In genomic region chr11:34074391-34074790, GRCh38 we compare ENCODE assay signal across 13 cellular contexts. TPM values are rescaled to one million over a fixed set of nuclear protein-coding genes. Genes with fewer than 3 reads are reported as not detected.
A peak's percentile ranks its signal among the peaks of the same experiment; 100 is the strongest.
DNase-seq lines count a peak whose midpoint lies in the region; ATAC-seq and TF ChIP-seq lines count a peak whose summit lies in the region.
"Had no signal": no experiment of that assay in that cellular context is flagged by ENCODE, and none has a peak within 500 bp of the region (broad histone marks: within the 10 kb centered on the region; RNA-seq: fewer than 3 reads in every experiment).

No MANE protein-coding gene starts in this region.

- no peak for TF ChIP-seq CTCF in natural killer cell (IDR thresholded peaks at IDR 0.05)

- H3K36me3 ChIP-seq in CD4-positive, CD25-positive, alpha-beta regulatory T cell (ENCODE audit: control insufficient read depth, insufficient read depth, low read length): peaks cover 78% of the 10 kb centered on the region
- peaks cover 62% of the 10 kb centered on the region for H3K36me3 ChIP-seq in GM23248 (ENCODE audit: low read depth)

- H3K9ac ChIP-seq in GM23248: peak overlapping the region; percentile 15; the same call in 1 of the 2 replicates

- no peak overlapping the region for H2AFZ ChIP-seq in GM23248

- in situ Hi-C loops in GM23248 (cut with MboI): no loop called here

- H3K36me3 Mint-ChIP-seq in CD4-positive, CD25-positive, alpha-beta regulatory T cell: peaks cover 38% of the 10 kb centered on the region
- peaks cover 7% of the 10 kb centered on the region for H3K36me3 Mint-ChIP-seq in activated naive CD8-positive, alpha-beta T cell
- peaks cover 16% of the 10 kb centered on the region for H3K36me3 Mint-ChIP-seq in natural killer cell

- H3K9me3 ChIP-seq in CD4-positive, CD25-positive, alpha-beta regulatory T cell (ENCODE audit: control insufficient read depth in 2 of 2, low read length in 2 of 2): no peaks in the 10 kb centered on the region
- no peaks in the 10 kb centered on the region for H3K9me3 ChIP-seq in GM23248 (ENCODE audit: low read depth)
- H3K9me3 ChIP-seq: suprapubic skin had no signal

- WGBS in GM23248 (ENCODE audit: low coverage in 1 of 2, low lambda C conversion rate in 2 of 2, missing lambda C conversion rate in 2 of 2), 2 experiments: 93 to 95% methylated on average over 4 of the region's 4 CpGs

- H4K20me1 ChIP-seq in GM23248 (ENCODE audit: insufficient read depth): peaks cover 29% of the 10 kb centered on the region; the same call in 1 of the 2 replicates

- H3K27me3 ChIP-seq in CD4-positive, CD25-positive, alpha-beta regulatory T cell (ENCODE audit: control insufficient read depth, insufficient read depth, low read length): no peaks in the 10 kb centered on the region
- no peaks in the 10 kb centered on the region for H3K27me3 ChIP-seq in GM23248 (replicated peaks; ENCODE audit: insufficient read depth)
- H3K27me3 ChIP-seq: suprapubic skin had no signal

- H3K27ac ChIP-seq in CD4-positive, CD25-positive, alpha-beta regulatory T cell (ENCODE audit: insufficient read depth, low read length, poor library complexity, severe bottlenecking): no peak overlapping the region
- H3K27ac ChIP-seq in GM23248: peak overlapping the region; percentile 60; the same call in 1 of the 2 replicates
- H3K27ac ChIP-seq: C4-2B, suprapubic skin had no signal

- peaks cover 96% of the 10 kb centered on the region for H3K79me2 ChIP-seq in GM23248 (ENCODE audit: insufficient read depth)

- intact Hi-C loops in natural killer cell (cut with micrococcal nuclease): loop anchor here (5.0 kb wide), 1 partner anchor 77 kb away; no protein-coding TSS in a partner anchor

- DNase-seq in CD4-positive, CD25-positive, alpha-beta regulatory T cell: no peak
- no peak for DNase-seq in GM23248
- DNase-seq in natural killer cell: no peak
- DNase-seq in cerebellar cortex (ENCODE audit: low spot score): no peak
- DNase-seq: NCI-H1930, NCI-H69, T-helper 9 cell had no signal

- H3K4me3 ChIP-seq in CD4-positive, CD25-positive, alpha-beta regulatory T cell (ENCODE audit: low read depth, low read length): no peak overlapping the region
- H3K4me3 ChIP-seq in GM23248: no peak overlapping the region
- H3K4me3 ChIP-seq: GM12878, suprapubic skin had no signal

- H3K27me3 Mint-ChIP-seq in CD4-positive, CD25-positive, alpha-beta regulatory T cell: no peaks in the 10 kb centered on the region
- H3K27me3 Mint-ChIP-seq in activated naive CD8-positive, alpha-beta T cell: no peaks in the 10 kb centered on the region
- no peaks in the 10 kb centered on the region for H3K27me3 Mint-ChIP-seq in natural killer cell (ENCODE audit: low read depth in 2 of 2)

- H3K27ac Mint-ChIP-seq in CD4-positive, CD25-positive, alpha-beta regulatory T cell: peak overlapping the region; percentile 72 to 84 (median 80)
- H3K27ac Mint-ChIP-seq in activated naive CD8-positive, alpha-beta T cell: peak overlapping the region; percentile 46
- peak overlapping the region; percentile 10 to 69 for H3K27ac Mint-ChIP-seq in natural killer cell

- H3K4me2 ChIP-seq in GM23248 (ENCODE audit: unreplicated experiment): peak overlapping the region; percentile 73

- H3F3A ChIP-seq in GM23248 (ENCODE audit: insufficient read depth): peaks cover 53% of the 10 kb centered on the region

- H3K4me1 Mint-ChIP-seq in CD4-positive, CD25-positive, alpha-beta regulatory T cell: peaks cover 39 to 61% (median 54%) of the 10 kb centered on the region in 4 donors
- H3K4me1 Mint-ChIP-seq in activated naive CD8-positive, alpha-beta T cell (ENCODE audit: low read depth): peaks cover 51% of the 10 kb centered on the region
- peaks cover 36 to 37% of the 10 kb centered on the region in 2 donors for H3K4me1 Mint-ChIP-seq in natural killer cell

- H3K9me2 ChIP-seq in GM23248 (ENCODE audit: insufficient read depth): no peaks in the 10 kb centered on the region

- H3K9me3 Mint-ChIP-seq in CD4-positive, CD25-positive, alpha-beta regulatory T cell: no peaks in the 10 kb centered on the region
- no peaks in the 10 kb centered on the region for H3K9me3 Mint-ChIP-seq in activated naive CD8-positive, alpha-beta T cell (ENCODE audit: low read depth)
- no peaks in the 10 kb centered on the region for H3K9me3 Mint-ChIP-seq in natural killer cell

- H3K4me3 Mint-ChIP-seq in CD4-positive, CD25-positive, alpha-beta regulatory T cell: no peak overlapping the region
- no peak overlapping the region for H3K4me3 Mint-ChIP-seq in activated naive CD8-positive, alpha-beta T cell
- no peak overlapping the region for H3K4me3 Mint-ChIP-seq in natural killer cell

- ATAC-seq in CD4-positive, CD25-positive, alpha-beta regulatory T cell (ENCODE audit: low read depth in 2 of 2): no peak
- ATAC-seq in natural killer cell (no peak), HG03521 (IDR thresholded peaks at IDR 0.05; ENCODE audit: unreplicated experiment) (no peak), HG02571 (IDR thresholded peaks at IDR 0.05; ENCODE audit: unreplicated experiment) (no peak)
- ATAC-seq: GM12878 had no signal

- H3K4me1 ChIP-seq in CD4-positive, CD25-positive, alpha-beta regulatory T cell (ENCODE audit: control insufficient read depth, insufficient read depth, low read length, poor library complexity, severe bottlenecking): peaks cover 4% of the 10 kb centered on the region
- H3K4me1 ChIP-seq in GM23248 (ENCODE audit: insufficient read depth): peaks cover 22% of the 10 kb centered on the region

RNA-seq across cellular contexts. Expression of gene CAPRIN1, which starts 22.9 kb away (rescaled TPM):
- 132 TPM for total RNA-seq in CD4-positive, CD25-positive, alpha-beta regulatory T cell
- polyA plus RNA-seq in CD4-positive, CD25-positive, alpha-beta regulatory T cell: 100 to 1,000 TPM in 2 of 4 donors, 10 to 100 TPM in 2; 83.4 to 111 (median 98.4) TPM
- 176 and 181 TPM in 2 replicates for total RNA-seq in GM23248 (2014; rRNA removed; shearing (Covaris generic))
- 127 TPM in 2 replicates for polyA plus RNA-seq in GM23248 (2016; fragmentation: Nextera tagmentation; extraction: Ambion mirVana)
- 100 to 1,000 TPM; 118 to 158 (median 137) TPM for total RNA-seq in natural killer cell

RNA-seq across cellular contexts. Expression of gene NAT10, which starts 31.0 kb away (rescaled TPM):
- 48.8 TPM for total RNA-seq in CD4-positive, CD25-positive, alpha-beta regulatory T cell
- polyA plus RNA-seq in CD4-positive, CD25-positive, alpha-beta regulatory T cell: 10 to 100 TPM; 24.8 to 42.2 (median 32.3) TPM
- 21.4 and 34.3 TPM in 2 replicates for total RNA-seq in GM23248 (2014; rRNA removed; shearing (Covaris generic))
- 24.0 and 27.5 TPM in 2 replicates for polyA plus RNA-seq in GM23248 (2016; fragmentation: Nextera tagmentation; extraction: Ambion mirVana)
- 10 to 100 TPM; 40.3 to 53.6 (median 42.8) TPM for total RNA-seq in natural killer cell
